Comparison of ENCODE assay signal across 8 cellular contexts in genomic region chr6:31702819-31703716, GRCh38. TPM values are rescaled to one million over a fixed set of nuclear protein-coding genes. Genes with fewer than 3 reads are reported as not detected.
DNase-seq lines count a peak whose midpoint lies in the region; ATAC-seq, FAIRE-seq and TF ChIP-seq lines count a peak whose summit lies in the region.

TSS of gene ABHD16A (minus strand) at chr6:31703324. CDS start at chr6:31703281, 43 bp downstream.

- no peaks in the 10 kb centered on the region for H3K27me3 ChIP-seq in HUES64 (ENCODE audit: insufficient read depth, low read length)
- no peaks in the 10 kb centered on the region for H3K27me3 ChIP-seq in OCI-LY1 (ENCODE audit: insufficient read depth, low read length)

- peak; percentile 83 for ATAC-seq in GM21390 (IDR thresholded peaks at IDR 0.05; ENCODE audit: unreplicated experiment)

- peak; percentile 90 for FAIRE-seq in endometrium (lab: Jason Lieb, UNC)

- peaks cover 10% of the 10 kb centered on the region; the same call in 1 of the 2 replicates for H3K36me3 ChIP-seq in HUES64 (ENCODE audit: insufficient read depth, low read length)
- H3K36me3 ChIP-seq in OCI-LY1 (ENCODE audit: insufficient read depth, low read length): peaks cover 6% of the 10 kb centered on the region; the same call in 1 of the 2 replicates
- peaks cover 34% of the 10 kb centered on the region for H3K36me3 ChIP-seq in mesodermal cell (ENCODE audit: control insufficient read depth, insufficient read depth, low read length)

- TF ChIP-seq CTCF in OCI-LY1 (IDR thresholded peaks at IDR 0.05; ENCODE audit: low read length): no peak

- H3K27ac ChIP-seq in HUES64 (ENCODE audit: low read depth, low read length): peak within 1 kb of the TSS; percentile 90
- peak within 1 kb of the TSS; percentile 54 for H3K27ac ChIP-seq in OCI-LY1 (ENCODE audit: low read depth, low read length, poor library complexity, severe bottlenecking)
- peak within 1 kb of the TSS; percentile 86 for H3K27ac ChIP-seq in mesodermal cell (ENCODE audit: low read depth, low read length, severe bottlenecking)

- no peaks in the 10 kb centered on the region for H4K20me1 ChIP-seq in OCI-LY1 (ENCODE audit: insufficient read depth, low read length)

- H3K9me3 ChIP-seq in HUES64 (ENCODE audit: insufficient read depth, low read depth, low read length) (no peaks in the 10 kb centered on the region), OCI-LY1 (ENCODE audit: low read length) (no peaks in the 10 kb centered on the region), mesodermal cell (ENCODE audit: control insufficient read depth, low read length) (no peaks in the 10 kb centered on the region)

- peak within 1 kb of the TSS; percentile 87 for H3K4me3 ChIP-seq in HUES64 (ENCODE audit: low read length)
- H3K4me3 ChIP-seq in OCI-LY1 (ENCODE audit: low read depth, low read length, poor library complexity, severe bottlenecking): peak within 1 kb of the TSS; percentile 85
- peak within 1 kb of the TSS; percentile 92 for H3K4me3 ChIP-seq in mesodermal cell (ENCODE audit: extremely low read depth, insufficient read depth, low read length, poor library complexity, severe bottlenecking)

- H3K9ac ChIP-seq in HUES64 (ENCODE audit: low read depth, low read length) (peak within 1 kb of the TSS; percentile 84), OCI-LY1 (ENCODE audit: low read length) (peak within 1 kb of the TSS; percentile 89)

- H3K79me2 ChIP-seq in OCI-LY1 (ENCODE audit: insufficient read depth, low read length): 0 out of 2 replicates have a peak, but pooled peaks cover 5% of the 10 kb centered on the region

- WGBS in HUES64: 4% methylated on average over 54 of the region's 54 CpGs
- 4 to 5% methylated on average over 46 to 54 of the region's 54 CpGs for WGBS in mesodermal cell (ENCODE audit: insufficient coverage in 2 of 2), 2 experiments

- 0 out of 2 replicates have a peak, but pooled peaks cover 4% of the 10 kb centered on the region for H3K4me1 ChIP-seq in HUES64 (ENCODE audit: insufficient read depth, low read length)
- H3K4me1 ChIP-seq in OCI-LY1 (ENCODE audit: insufficient read depth, low read length, severe bottlenecking): peaks cover 23% of the 10 kb centered on the region
- no peaks in the 10 kb centered on the region for H3K4me1 ChIP-seq in mesodermal cell (ENCODE audit: control insufficient read depth, insufficient read depth, low read length, poor library complexity, severe bottlenecking)

- H3K9me2 ChIP-seq in OCI-LY1 (ENCODE audit: low read depth, low read length): no peaks in the 10 kb centered on the region

- peak within 1 kb of the TSS; percentile 30; the same call in 1 of the 2 replicates for H2AFZ ChIP-seq in OCI-LY1 (ENCODE audit: low read length)

- H3K4me2 ChIP-seq in OCI-LY1 (ENCODE audit: low read length): peak within 1 kb of the TSS; percentile 91

- DNase-seq in COLO668 (lab: John Stamatoyannopoulos, UW; ENCODE audit: unreplicated experiment): peak; percentile 95
- peak; percentile 97 for DNase-seq in activated CD8-positive, alpha-beta memory T cell treated with anti-CD3 and anti-CD28 coated beads, Interleukin-2, amount 50 U/mL, for 4 hours
- peak; percentile 93 for DNase-seq in stimulated activated CD8-positive, alpha-beta memory T cell treated with anti-CD3 and anti-CD28 coated beads, Interleukin-15, amount 100 ng/mL, for 4 hours (ENCODE audit: low read depth in 2 of 2)

- H3F3A ChIP-seq in OCI-LY1 (ENCODE audit: insufficient read depth, low read length): no peaks in the 10 kb centered on the region

RNA-seq across cellular contexts. Expression of gene ABHD16A, which starts in this region (rescaled TPM):
- polyA plus RNA-seq in HUES64 (2013, experiment 1 of 2): 28.2 TPM
- 28.3 TPM for polyA plus RNA-seq in HUES64 (2013, experiment 2 of 2)
- 41.4 TPM for polyA plus RNA-seq in mesodermal cell (2013, experiment 1 of 2)
- 33.4 TPM for polyA plus RNA-seq in mesodermal cell (2013, experiment 2 of 2)

Comparison
In these comparisons a context has a peak if more than half of its experiments do, and no peak if none do; other contexts are left out.
1. Peak in every context shown above with its lines: DNase-seq, ATAC-seq, H3K4me3 ChIP-seq and H3K27ac ChIP-seq.